In the genomic region with DNA sequence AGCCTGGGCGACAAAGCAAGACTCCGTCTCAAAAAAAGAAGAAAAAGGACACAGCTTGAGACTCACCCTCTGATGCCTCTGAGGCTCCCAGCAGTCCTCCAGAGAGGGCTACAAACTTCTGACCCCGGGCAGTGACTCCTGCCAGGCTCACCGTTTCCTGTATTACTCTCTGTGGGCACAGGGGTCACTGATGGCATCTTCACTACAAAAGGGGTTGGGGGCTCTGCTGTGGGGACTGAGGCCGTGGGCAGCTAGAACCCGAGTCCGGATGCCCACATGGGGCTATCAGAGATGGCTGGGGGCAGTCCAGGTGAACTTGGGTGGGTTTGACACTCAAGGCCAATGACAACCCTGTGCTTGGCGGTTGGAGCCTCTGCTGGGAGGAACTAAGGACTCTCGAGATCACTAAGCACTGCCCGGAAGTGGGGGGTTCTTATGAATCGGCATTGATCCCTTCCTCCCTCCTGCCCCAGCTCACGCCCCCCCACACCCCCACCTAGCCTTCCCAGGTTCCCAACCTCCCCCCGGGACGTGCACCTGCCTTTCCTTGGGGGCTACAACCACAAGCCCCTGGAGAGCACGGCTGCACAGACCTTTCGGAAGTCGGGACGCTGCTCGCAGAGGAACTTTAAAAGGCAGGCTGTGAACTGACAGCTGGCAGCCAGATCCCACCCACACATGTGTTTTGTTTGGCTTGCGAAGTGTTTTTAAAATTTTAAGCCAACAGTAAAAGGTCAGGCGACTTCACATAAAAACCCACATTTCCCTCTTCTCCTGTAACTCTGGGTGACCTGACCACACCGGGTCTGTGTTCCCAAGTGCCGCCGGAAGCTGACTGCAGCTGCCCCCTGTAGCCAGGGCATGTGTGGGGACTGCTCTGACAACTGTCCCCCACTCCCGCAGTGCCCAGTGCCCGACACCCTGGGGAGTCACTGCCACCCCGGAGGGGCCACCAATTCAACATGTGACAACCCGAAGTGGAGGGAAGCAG, we compare ENCODE assay signal across 1 cellular context.
TF ChIP-seq lines count a peak whose summit lies in the region.

No MANE protein-coding gene starts in this region.

TF ChIP-seq in K562, 482 proteins besides CTCF, POLR2A, EP300 and RAD21:
- TF ChIP-seq POLR2G (IDR thresholded peaks at IDR 0.05; ENCODE audit: low read depth, low read length) (0 out of 2 replicates have a peak, but pooled peaks have one; percentile 21), MBD2 (IDR thresholded peaks at IDR 0.05; ENCODE audit: borderline replicate concordance, low read depth) (0 out of 2 replicates have a peak, but pooled peaks have one; percentile 3), CHD4 (IDR thresholded peaks at IDR 0.05; ENCODE audit: insufficient read depth, insufficient replicate concordance, low read depth, low read length, poor library complexity, severe bottlenecking) (no peak), HIVEP1 (CRISPR knock-in tag; IDR thresholded peaks at IDR 0.05) (no peak), EGR1 (conservative IDR thresholded peaks at IDR 0.05) (peak; percentile 43), TFAP4 (CRISPR knock-in tag; IDR thresholded peaks at IDR 0.05; ENCODE audit: borderline replicate concordance) (peak; percentile 24; the same call in 1 of the 2 replicates), PHF20 (IDR thresholded peaks at IDR 0.05; ENCODE audit: partially characterized antibody) (no peak), ZNF778 (CRISPR knock-in tag; IDR thresholded peaks at IDR 0.05) (no peak), ZNF324 (CRISPR knock-in tag; IDR thresholded peaks at IDR 0.05) (no peak)
